ENCODE assay signal across 11 cellular contexts in genomic region chr3:139564290-139564861, GRCh38. TPM values are rescaled to one million over a fixed set of nuclear protein-coding genes. Genes with fewer than 3 reads are reported as not detected.
DNase-seq lines count a peak whose midpoint lies in the region; ATAC-seq and TF ChIP-seq lines count a peak whose summit lies in the region.
"Had no signal": no experiment of that assay in that cellular context is flagged by ENCODE, and none has a peak within 500 bp of the region (broad histone marks: within the 10 kb centered on the region; RNA-seq: fewer than 3 reads in every experiment).

No MANE protein-coding gene starts in this region.

- H3K36me3 Mint-ChIP-seq in glutamatergic neuron (ENCODE audit: unreplicated experiment): no peaks in the 10 kb centered on the region
- no peaks in the 10 kb centered on the region for H3K36me3 Mint-ChIP-seq in activated T-cell treated with anti-CD3 and anti-CD28 coated beads, Interleukin-2, amount 50 U/mL, for 4 hours (ENCODE audit: insufficient read depth)
- H3K36me3 Mint-ChIP-seq: IgD-negative memory B cell had no signal

- H3F3A ChIP-seq in PC-3 (ENCODE audit: low read length, unreplicated experiment): no peaks in the 10 kb centered on the region

- no peaks in the 10 kb centered on the region for H3K27me3 ChIP-seq in PC-3 (ENCODE audit: low read length)

- POLR2A ChIA-PET in AG04449 (lab: Yijun Ruan, JAX): no interaction called here
- POLR2A ChIA-PET in PC-3 (lab: Charles Lee; ENCODE audit: unreplicated experiment): no interaction called here

- peaks cover 9% of the 10 kb centered on the region for H3K4me1 ChIP-seq in PC-3 (ENCODE audit: insufficient read depth, low read length)

- H3K4me1 Mint-ChIP-seq in glutamatergic neuron (ENCODE audit: low read depth, unreplicated experiment): peaks cover 6% of the 10 kb centered on the region
- no peaks in the 10 kb centered on the region for H3K4me1 Mint-ChIP-seq in activated T-cell treated with anti-CD3 and anti-CD28 coated beads, Interleukin-2, amount 50 U/mL, for 4 hours (ENCODE audit: low read depth)
- H3K4me1 Mint-ChIP-seq: IgD-negative memory B cell had no signal

- peak; percentile 14 for TF ChIP-seq CTCF in AG04449 (IDR thresholded peaks at IDR 0.05; ENCODE audit: insufficient read depth, low read length, missing control alignments)
- peak; percentile 43 for TF ChIP-seq CTCF in PC-3 (conservative IDR thresholded peaks at IDR 0.05; ENCODE audit: low read depth, low read length)
- TF ChIP-seq CTCF in glutamatergic neuron (IDR thresholded peaks at IDR 0.05; ENCODE audit: partially characterized antibody, unreplicated experiment): peak; percentile 3

- H3K9me3 ChIP-seq in PC-3 (ENCODE audit: low read length): no peaks in the 10 kb centered on the region

- BruUV-seq in PC-3 (replicated peaks; lab: Mats Ljungman, UMichigan): no TSS peak

- no peaks in the 10 kb centered on the region for H3K9me3 Mint-ChIP-seq in glutamatergic neuron (ENCODE audit: unreplicated experiment)
- no peaks in the 10 kb centered on the region for H3K9me3 Mint-ChIP-seq in activated T-cell treated with anti-CD3 and anti-CD28 coated beads, Interleukin-2, amount 50 U/mL, for 4 hours
- H3K9me3 Mint-ChIP-seq: IgD-negative memory B cell had no signal

- H3K79me2 ChIP-seq in PC-3 (ENCODE audit: low read length): no peaks in the 10 kb centered on the region

- DNase-seq in AG04449 (ENCODE audit: low read depth, low spot score): no peak
- DNase-seq in H4 (ENCODE audit: low spot score): peak; percentile 50
- no peak for DNase-seq in PC-3
- peak; percentile 54 for DNase-seq in glutamatergic neuron
- DNase-seq in AG08395 (ENCODE audit: low spot score): no peak
- DNase-seq in activated T-cell treated with anti-CD3 and anti-CD28 coated beads, Interleukin-2, amount 50 U/mL, for 4 hours: no peak
- DNase-seq: activated CD4-positive, alpha-beta T cell treated with anti-CD3 and anti-CD28 coated beads, Interleukin-2, amount 50 U/mL, for 48 hours; EL had no signal

- H3K4me3 Mint-ChIP-seq in glutamatergic neuron (ENCODE audit: unreplicated experiment): no peak overlapping the region
- no peak overlapping the region for H3K4me3 Mint-ChIP-seq in activated T-cell treated with anti-CD3 and anti-CD28 coated beads, Interleukin-2, amount 50 U/mL, for 4 hours
- H3K4me3 Mint-ChIP-seq: IgD-negative memory B cell had no signal

- no peaks in the 10 kb centered on the region for H4K20me1 ChIP-seq in PC-3 (ENCODE audit: low read length)

- ATAC-seq in PC-3 (peak; percentile 39), GM19351 (IDR thresholded peaks at IDR 0.05; ENCODE audit: unreplicated experiment) (no peak), HG03342 (IDR thresholded peaks at IDR 0.05; ENCODE audit: unreplicated experiment) (no peak)
- no peak for ATAC-seq in activated T-cell treated with anti-CD3 and anti-CD28 coated beads, Interleukin-2, amount 50 U/mL, for 4 hours

- H3K4me3 ChIP-seq in AG04449 (ENCODE audit: low read depth, low read length): no peak overlapping the region
- H3K4me3 ChIP-seq in PC-3 (ENCODE audit: low read length): no peak overlapping the region

- no peaks in the 10 kb centered on the region for H3K9me2 ChIP-seq in PC-3 (replicated peaks; ENCODE audit: low read length)

- H3K36me3 ChIP-seq in PC-3 (ENCODE audit: low read depth, low read length): no peaks in the 10 kb centered on the region; the same call in 1 of the 2 replicates

- no peak overlapping the region for H3K27ac Mint-ChIP-seq in glutamatergic neuron (ENCODE audit: unreplicated experiment)
- H3K27ac Mint-ChIP-seq: IgD-negative memory B cell had no signal

- intact Hi-C loops in PC-3 (cut with micrococcal nuclease): loop anchor here (10.0 kb wide), 1 partner anchor 1300 kb away; no protein-coding TSS in a partner anchor

- H2AFZ ChIP-seq in PC-3 (ENCODE audit: low read length): no peak overlapping the region

- H3K27ac ChIP-seq in PC-3 (ENCODE audit: low read length): no peak overlapping the region

- CTCF ChIA-PET in AG04449 (lab: Yijun Ruan, JAX): interaction anchor here (1.3 to 1.5 kb wide), 3 partner anchors 12 to 138 kb away, joined by 4 to 10 read pairs (median 4); no protein-coding TSS in a partner anchor
- CTCF ChIA-PET in PC-3 (lab: Charles Lee): interaction anchor here (1.0 kb wide), 1 partner anchor 373 kb away, joined by 3 read pairs; no protein-coding TSS in a partner anchor

- no peak overlapping the region for H3K4me2 ChIP-seq in PC-3 (ENCODE audit: low read length)

- no peak overlapping the region for H3K9ac ChIP-seq in PC-3 (ENCODE audit: low read length)

- H3K27me3 Mint-ChIP-seq in glutamatergic neuron (ENCODE audit: unreplicated experiment): peaks cover 4% of the 10 kb centered on the region
- H3K27me3 Mint-ChIP-seq in activated T-cell treated with anti-CD3 and anti-CD28 coated beads, Interleukin-2, amount 50 U/mL, for 4 hours (ENCODE audit: low read depth): no peaks in the 10 kb centered on the region
- H3K27me3 Mint-ChIP-seq: IgD-negative memory B cell had no signal

RNA-seq across cellular contexts. Expression of gene RBP1, which starts 24.8 kb away (rescaled TPM):
- total RNA-seq in H4 (2014; rRNA removed; shearing (Covaris generic)): 4.8 TPM in 1 of 2 replicates, not detected in the other
- total RNA-seq in PC-3 (2014; rRNA removed) (not detected in 2 replicates), glutamatergic neuron (ENCODE audit: unreplicated experiment) (497 TPM)
- total RNA-seq in activated T-cell treated with anti-CD3 and anti-CD28 coated beads, Interleukin-2, amount 50 U/mL, for 4 hours: under 1 TPM in 1 of 3 donors, not detected in 2; 0.63 TPM

Comparison
In these comparisons a context has a peak if more than half of its experiments do, and no peak if none do; other contexts are left out.
1. DNase-seq: peak in H4 (single experiment) and glutamatergic neuron (single experiment); none in AG04449 (single experiment), PC-3 (single experiment), AG08395 (single experiment) and activated T-cell treated with anti-CD3 and anti-CD28 coated beads, Interleukin-2, amount 50 U/mL, for 4 hours (single experiment).
2. RNA of gene RBP1, which starts 24.8 kb away (total RNA-seq): 497 TPM in glutamatergic neuron (single experiment); 4.8 TPM in H4, 0.63 TPM in activated T-cell treated with anti-CD3 and anti-CD28 coated beads, Interleukin-2, amount 50 U/mL, for 4 hours and not detected in PC-3; every median in the first group is over 10 times any median in the second.
3. Peak in every context shown above with its lines, with median percentiles within 50 percentile points of each other: CTCF ChIP-seq.